25 cellular contexts compared by ENCODE assay signal in the genomic region with DNA sequence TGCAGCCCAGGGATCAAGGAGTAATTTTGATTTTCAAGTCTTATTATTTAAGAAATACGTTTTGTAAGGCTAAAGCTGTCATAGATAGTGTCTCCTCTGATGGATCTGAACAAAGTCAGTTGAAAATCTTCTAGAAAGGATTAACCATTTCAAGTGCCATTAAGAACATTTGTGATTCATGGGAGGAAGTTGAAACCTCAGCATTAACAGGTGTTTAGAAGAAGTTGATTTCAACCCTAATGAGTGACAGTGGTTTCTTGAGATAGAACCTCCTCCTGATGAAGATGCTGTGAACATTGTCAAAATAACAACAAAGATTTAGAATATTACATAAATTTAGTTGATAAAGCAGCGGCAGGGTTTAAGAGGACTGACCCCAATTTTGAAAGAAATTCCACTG.
"Had no signal": no experiment of that assay in that cellular context is flagged by ENCODE, and none has a peak within 500 bp of the region (broad histone marks: within the 10 kb centered on the region; RNA-seq: fewer than 3 reads in every experiment).

No MANE protein-coding gene starts in this region.

- DNase-seq: dermis blood vessel endothelial cell; effector memory CD4-positive, alpha-beta T cell; foreskin keratinocyte; heart left ventricle; kidney; natural killer cell; occipital lobe; right lobe of liver; small intestine; stimulated activated CD4-positive, alpha-beta T cell treated with anti-CD3 and anti-CD28 coated beads, Interleukin-15, amount 100 ng/mL, for 24 hours; stimulated activated CD4-positive, alpha-beta T cell treated with anti-CD3 and anti-CD28 coated beads, Interleukin-2, amount 100 ng/mL, for 48 hours; stimulated activated naive B cell treated with anti-CD40 and anti-IgM and Interleukin-4, amounts not matched to agents 10 μg/mL and 1 μg/mL and 100 μg/mL, for 72 hours; upper lobe of right lung; uterus had no signal

- H3K9ac ChIP-seq: parathyroid adenoma had no signal

- H3K4me1 ChIP-seq: parathyroid adenoma, right lobe of liver, uterus had no signal

- H3K27me3 ChIP-seq: foreskin keratinocyte, hepatocyte, right lobe of liver, tibial nerve, upper lobe of right lung, uterus had no signal

- H3K27ac ChIP-seq: esophagus muscularis mucosa, foreskin keratinocyte, gastroesophageal sphincter, heart left ventricle, hepatocyte, parathyroid adenoma, right lobe of liver, thoracic aorta, tibial nerve, upper lobe of right lung, uterus had no signal

- H3K4me3 ChIP-seq: esophagus muscularis mucosa, gastroesophageal sphincter, heart left ventricle, hepatocyte, lung, right lobe of liver, thoracic aorta, tibial nerve, upper lobe of right lung, uterus had no signal

- H2AFZ ChIP-seq: hepatocyte, parathyroid adenoma had no signal

- H3K4me3 Mint-ChIP-seq: memory B cell; natural killer cell; stimulated activated naive B cell treated with anti-CD40 and anti-IgM and Interleukin-4, amounts not matched to agents 10 μg/mL and 1 μg/mL and 100 μg/mL, for 72 hours; stimulated activated naive CD8-positive, alpha-beta T cell treated with anti-CD3 and anti-CD28 coated beads, Interleukin-15, Interleukin-2, amounts not matched to agents 100 ng/mL and 50 ng/mL, for 24 hours had no signal

- H3K4me2 ChIP-seq: hepatocyte had no signal

- H3K36me3 Mint-ChIP-seq: memory B cell; natural killer cell; stimulated activated naive B cell treated with anti-CD40 and anti-IgM and Interleukin-4, amounts not matched to agents 10 μg/mL and 1 μg/mL and 100 μg/mL, for 72 hours had no signal

- H3K36me3 ChIP-seq: esophagus muscularis mucosa, gastroesophageal sphincter, heart left ventricle, right lobe of liver, thoracic aorta, tibial nerve, upper lobe of right lung, uterus had no signal

- H3K27ac Mint-ChIP-seq: memory B cell; natural killer cell; progenitor cell of endocrine pancreas; stimulated activated naive B cell treated with anti-CD40 and anti-IgM and Interleukin-4, amounts not matched to agents 10 μg/mL and 1 μg/mL and 100 μg/mL, for 72 hours; stimulated activated naive CD8-positive, alpha-beta T cell treated with anti-CD3 and anti-CD28 coated beads, Interleukin-15, Interleukin-2, amounts not matched to agents 100 ng/mL and 50 ng/mL, for 24 hours had no signal

- H3K9me3 ChIP-seq: esophagus muscularis mucosa, gastroesophageal sphincter, heart left ventricle, right lobe of liver, thoracic aorta, tibial nerve, upper lobe of right lung, uterus had no signal

- H3K79me2 ChIP-seq: hepatocyte, parathyroid adenoma had no signal

- H3K9me3 Mint-ChIP-seq: memory B cell; natural killer cell; stimulated activated naive B cell treated with anti-CD40 and anti-IgM and Interleukin-4, amounts not matched to agents 10 μg/mL and 1 μg/mL and 100 μg/mL, for 72 hours; stimulated activated naive CD8-positive, alpha-beta T cell treated with anti-CD3 and anti-CD28 coated beads, Interleukin-15, Interleukin-2, amounts not matched to agents 100 ng/mL and 50 ng/mL, for 24 hours had no signal

- ATAC-seq: foreskin keratinocyte; gastroesophageal sphincter; heart left ventricle; left lobe of liver; natural killer cell; right lobe of liver; stimulated activated naive B cell treated with anti-CD40 and anti-IgM and Interleukin-4, amounts not matched to agents 10 μg/mL and 1 μg/mL and 100 μg/mL, for 72 hours; upper lobe of right lung had no signal
